18 cellular contexts compared by ENCODE assay signal in genomic region chr4:48591372-48591771, GRCh38.
"Had no signal": no experiment of that assay in that cellular context is flagged by ENCODE, and none has a peak within 500 bp of the region (broad histone marks: within the 10 kb centered on the region; RNA-seq: fewer than 3 reads in every experiment).

No MANE protein-coding gene starts in this region.

- ATAC-seq: gastroesophageal sphincter; left lung; sciatic nerve; stimulated activated naive B cell treated with anti-CD40 and anti-IgM and Interleukin-4, amounts not matched to agents 10 μg/mL and 1 μg/mL and 100 μg/mL, for 72 hours had no signal

- H3K9me3 ChIP-seq: gastroesophageal sphincter, left lung, prostate gland, SJCRH30, spleen had no signal

- H3K27me3 Mint-ChIP-seq: stimulated activated naive B cell treated with anti-CD40 and anti-IgM and Interleukin-4, amounts not matched to agents 10 μg/mL and 1 μg/mL and 100 μg/mL, for 72 hours; type B pancreatic cell had no signal

- H3K4me3 ChIP-seq: gastroesophageal sphincter, left lung, prostate gland, SJCRH30, spleen had no signal

- H3K4me3 Mint-ChIP-seq: stimulated activated naive B cell treated with anti-CD40 and anti-IgM and Interleukin-4, amounts not matched to agents 10 μg/mL and 1 μg/mL and 100 μg/mL, for 72 hours; type B pancreatic cell had no signal

- H3K9me3 Mint-ChIP-seq: stimulated activated naive B cell treated with anti-CD40 and anti-IgM and Interleukin-4, amounts not matched to agents 10 μg/mL and 1 μg/mL and 100 μg/mL, for 72 hours; type B pancreatic cell had no signal

- H3K27me3 ChIP-seq: gastroesophageal sphincter, left lung, SJCRH30, spleen had no signal

- H3K4me1 ChIP-seq: gastroesophageal sphincter, prostate gland, SJCRH30 had no signal

- DNase-seq: activated CD4-positive, alpha-beta T cell treated with anti-CD3 and anti-CD28 coated beads for 4 hours; activated effector memory CD4-positive, alpha-beta T cell treated with anti-CD3 and anti-CD28 coated beads, Interleukin-2, amount 50 U/mL, for 16 hours; activated T-cell treated with anti-CD3 and anti-CD28 coated beads for 4 hours; central memory CD4-positive, alpha-beta T cell; cortex of kidney; effector memory CD4-positive, alpha-beta T cell; left lung; nucleus accumbens; SJCRH30; spleen; stimulated activated CD4-positive, alpha-beta T cell treated with anti-CD3 and anti-CD28 coated beads, Interleukin-1b, Interleukin-23, amount 100 ng/mL, for 48 hours; stimulated activated naive B cell treated with anti-CD40 and anti-IgM and Interleukin-4, amounts not matched to agents 10 μg/mL and 1 μg/mL and 100 μg/mL, for 72 hours had no signal

- H3K27ac Mint-ChIP-seq: stimulated activated naive B cell treated with anti-CD40 and anti-IgM and Interleukin-4, amounts not matched to agents 10 μg/mL and 1 μg/mL and 100 μg/mL, for 72 hours; type B pancreatic cell had no signal

- H3K36me3 ChIP-seq: prostate gland had no signal

- H3K27ac ChIP-seq: epithelial cell of prostate, gastroesophageal sphincter, left lung, prostate gland, SJCRH30, spleen, VCaP had no signal
